In the genomic region with DNA sequence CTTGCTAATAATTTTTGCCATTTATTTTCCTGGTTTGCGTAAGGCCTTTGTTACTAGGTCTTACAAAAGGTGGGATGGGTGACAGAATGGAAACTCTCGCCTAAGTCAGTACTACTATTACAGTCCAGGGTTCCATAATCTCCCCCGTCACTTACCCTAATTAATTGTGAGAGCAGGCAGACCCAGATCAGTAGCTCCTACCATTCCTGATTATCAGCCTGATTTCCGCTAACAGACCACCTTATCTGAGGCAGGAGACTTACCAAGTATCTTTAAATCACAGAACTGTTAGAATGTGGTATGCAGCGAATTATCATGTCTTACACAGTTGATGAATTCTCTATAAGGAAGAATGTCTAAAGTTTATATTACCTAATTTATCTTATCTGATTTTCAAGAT, we compare ENCODE assay signal across 33 cellular contexts.
"Had no signal": no experiment of that assay in that cellular context is flagged by ENCODE, and none has a peak within 500 bp of the region (broad histone marks: within the 10 kb centered on the region; RNA-seq: fewer than 3 reads in every experiment).

No MANE protein-coding gene starts in this region.

- H3K27me3 Mint-ChIP-seq: activated CD4-positive, alpha-beta memory T cell treated with anti-CD3 and anti-CD28 coated beads, Interleukin-2, amount 10 ng/mL, durations not matched to agents 7 days and 5 days; activated CD8-positive, alpha-beta memory T cell treated with anti-CD3 and anti-CD28 coated beads, Interleukin-2, amount 10 ng/mL, durations not matched to agents 7 days and 5 days; activated T-helper 17 cell treated with anti-CD3 and anti-CD28 coated beads, Interleukin-2, amount 50 U/mL, for 72 hours had no signal

- H3K36me3 Mint-ChIP-seq: activated CD8-positive, alpha-beta memory T cell treated with anti-CD3 and anti-CD28 coated beads, Interleukin-2, amount 10 ng/mL, durations not matched to agents 7 days and 5 days; activated naive CD4-positive, alpha-beta T cell treated with anti-CD3 and anti-CD28 coated beads, Interleukin-2, amount 50 U/mL, for 72 hours had no signal

- ATAC-seq: activated CD8-positive, alpha-beta memory T cell treated with anti-CD3 and anti-CD28 coated beads, Interleukin-2, amount 10 ng/mL, durations not matched to agents 7 days and 5 days; activated naive CD4-positive, alpha-beta T cell treated with anti-CD3 and anti-CD28 coated beads, Interleukin-2, amount 50 U/mL, for 72 hours; activated T-cell treated with anti-CD3 and anti-CD28 coated beads, Interleukin-2, amount 50 U/mL, for 72 hours; activated T-helper 17 cell treated with anti-CD3 and anti-CD28 coated beads, Interleukin-2, amount 50 U/mL, for 72 hours; PC-3 had no signal

- DNase-seq: activated CD4-positive, alpha-beta memory T cell treated with anti-CD3 and anti-CD28 coated beads, Interleukin-2, amount 10 ng/mL, durations not matched to agents 7 days and 5 days; activated CD4-positive, alpha-beta T cell treated with anti-CD3 and anti-CD28 coated beads for 1 hour; activated CD4-positive, alpha-beta T cell treated with anti-CD3 and anti-CD28 coated beads for 48 hours; activated CD4-positive, CD25-positive, alpha-beta regulatory T cell; activated CD8-positive, alpha-beta memory T cell treated with anti-CD3 and anti-CD28 coated beads for 24 hours; activated CD8-positive, alpha-beta memory T cell treated with anti-CD3 and anti-CD28 coated beads, Interleukin-2, amount 10 ng/mL, durations not matched to agents 7 days and 5 days; activated CD8-positive, alpha-beta memory T cell treated with anti-CD3 and anti-CD28 coated beads, Interleukin-2, amount 50 U/mL, for 48 hours; activated effector memory CD4-positive, alpha-beta T cell treated with anti-CD3 and anti-CD28 coated beads, Interleukin-2, amount 50 U/mL, for 16 hours; activated naive CD4-positive, alpha-beta T cell treated with Interleukin-2 at 50 U/mL for 16 hours; activated T-cell treated with anti-CD3 and anti-CD28 coated beads, Interleukin-2, amount 50 U/mL, for 1 hour; activated T-cell treated with anti-CD3 and anti-CD28 coated beads, Interleukin-2, amount 50 U/mL, for 72 hours; adrenal gland; anterior cingulate cortex; brain microvascular endothelial cell; central memory CD4-positive, alpha-beta T cell; MM.1S; MV-4-11; NCI-H1092; NCI-H146; NCI-H187; NCI-H2029 treated with DMSO at 0.1 percent for 48 hours; NCI-H2107; NCI-H2171; NCI-H510A treated with DMSO at 0.1 percent for 48 hours; NCI-H526 treated with DMSO at 0.1 percent for 48 hours; NCI-H774; PC-3; Peyer's patch; RPMI8226; SHP77 treated with DMSO at 0.1 percent for 48 hours; T1000 had no signal

- H3K27ac Mint-ChIP-seq: activated CD4-positive, alpha-beta memory T cell treated with anti-CD3 and anti-CD28 coated beads, Interleukin-2, amount 10 ng/mL, durations not matched to agents 7 days and 5 days; activated CD8-positive, alpha-beta memory T cell treated with anti-CD3 and anti-CD28 coated beads, Interleukin-2, amount 10 ng/mL, durations not matched to agents 7 days and 5 days; activated T-cell treated with anti-CD3 and anti-CD28 coated beads, Interleukin-2, amount 50 U/mL, for 72 hours; activated T-helper 17 cell treated with anti-CD3 and anti-CD28 coated beads, Interleukin-2, amount 50 U/mL, for 72 hours had no signal

- H3K4me3 Mint-ChIP-seq: activated CD4-positive, alpha-beta memory T cell treated with anti-CD3 and anti-CD28 coated beads, Interleukin-2, amount 10 ng/mL, durations not matched to agents 7 days and 5 days; activated CD8-positive, alpha-beta memory T cell treated with anti-CD3 and anti-CD28 coated beads, Interleukin-2, amount 10 ng/mL, durations not matched to agents 7 days and 5 days; activated T-cell treated with anti-CD3 and anti-CD28 coated beads, Interleukin-2, amount 50 U/mL, for 72 hours; activated T-helper 17 cell treated with anti-CD3 and anti-CD28 coated beads, Interleukin-2, amount 50 U/mL, for 72 hours had no signal

- H3K9me3 Mint-ChIP-seq: activated CD4-positive, alpha-beta memory T cell treated with anti-CD3 and anti-CD28 coated beads, Interleukin-2, amount 10 ng/mL, durations not matched to agents 7 days and 5 days; activated naive CD4-positive, alpha-beta T cell treated with anti-CD3 and anti-CD28 coated beads, Interleukin-2, amount 50 U/mL, for 72 hours; activated T-cell treated with anti-CD3 and anti-CD28 coated beads, Interleukin-2, amount 50 U/mL, for 72 hours; activated T-helper 17 cell treated with anti-CD3 and anti-CD28 coated beads, Interleukin-2, amount 50 U/mL, for 72 hours had no signal
